33 cellular contexts compared by ENCODE assay signal in the genomic region with DNA sequence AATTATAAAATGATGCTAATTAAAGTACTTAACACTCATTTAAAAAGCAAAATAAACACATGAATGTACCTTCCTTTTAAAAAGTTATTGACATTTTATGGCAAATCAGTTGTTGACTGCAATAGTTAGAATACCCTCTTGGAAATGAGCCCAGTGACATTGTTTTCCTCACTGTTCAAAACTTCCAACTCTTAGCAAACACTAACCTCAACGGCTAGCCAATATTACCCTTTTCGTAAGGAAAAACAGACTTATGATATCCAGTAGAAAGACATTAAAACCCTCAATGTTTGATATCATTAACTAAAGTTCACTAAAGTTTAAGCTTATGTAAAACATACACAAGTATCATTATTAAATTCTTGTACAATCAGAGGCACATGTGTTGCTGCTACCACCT.
"Had no signal": no experiment of that assay in that cellular context is flagged by ENCODE, and none has a peak within 500 bp of the region (broad histone marks: within the 10 kb centered on the region; RNA-seq: fewer than 3 reads in every experiment).

No MANE protein-coding gene starts in this region.

- H3K27me3 Mint-ChIP-seq: activated CD4-positive, alpha-beta T cell treated with anti-CD3 and anti-CD28 coated beads, Interleukin-2, amount 10 ng/mL, durations not matched to agents 24 days and 14 days; brain; dendritic cell treated with granulocyte-macrophage colony-stimulating factor and Interleukin-4, amounts not matched to agents 40 ng/mL and 50 ng/mL, for 4 days; stimulated activated memory B cell treated with anti-CD40 and anti-IgM and Interleukin-4, amounts not matched to agents 10 μg/mL and 1 μg/mL and 100 μg/mL, for 72 hours had no signal

- H3K9me3 ChIP-seq: ascending aorta, esophagus squamous epithelium, pancreas, prostate gland, stomach, suprapubic skin, tibial artery had no signal

- DNase-seq: activated CD4-positive, alpha-beta memory T cell treated with anti-CD3 and anti-CD28 coated beads for 36 hours; activated CD4-positive, alpha-beta T cell treated with anti-CD3 and anti-CD28 coated beads, Interleukin-2, amount 10 ng/mL, durations not matched to agents 24 days and 14 days; activated CD4-positive, CD25-positive, alpha-beta regulatory T cell treated with anti-CD3 and anti-CD28 coated beads, Interleukin-2, amount 50 U/mL, for 72 hours; activated CD8-positive, alpha-beta memory T cell treated with anti-CD3 and anti-CD28 coated beads, Interleukin-2, amount 50 U/mL, for 4 hours; activated effector memory CD4-positive, alpha-beta T cell treated with anti-CD3 and anti-CD28 coated beads, Interleukin-2, amount 50 U/mL, for 16 hours; activated naive CD4-positive, alpha-beta T cell treated with anti-CD3 and anti-CD28 coated beads for 36 hours; activated naive CD8-positive, alpha-beta T cell treated with anti-CD3 and anti-CD28 coated beads for 36 hours; activated T-cell treated with anti-CD3 and anti-CD28 coated beads, Interleukin-2, amount 50 U/mL, for 1 hour; effector CD4-positive, alpha-beta T cell; esophagus squamous epithelium; glutamatergic neuron; left ventricle myocardium superior; naive B cell; retina; stimulated activated CD4-positive, alpha-beta T cell treated with anti-CD3 and anti-CD28 coated beads, Interleukin-1b, Interleukin-23, amount 100 ng/mL, for 48 hours; stimulated activated CD4-positive, alpha-beta T cell treated with anti-CD3 and anti-CD28 coated beads, Interleukin-4, amount 100 ng/mL, for 4 hours; stimulated activated CD8-positive, alpha-beta memory T cell treated with anti-CD3 and anti-CD28 coated beads, Interleukin-4, amount 100 ng/mL, for 48 hours; T-helper 9 cell; tibial artery; WERI-Rb-1 had no signal

- H3K27ac Mint-ChIP-seq: activated CD4-positive, alpha-beta memory T cell treated with anti-CD3 and anti-CD28 coated beads for 36 hours; activated CD4-positive, alpha-beta T cell treated with anti-CD3 and anti-CD28 coated beads, Interleukin-2, amount 10 ng/mL, durations not matched to agents 24 days and 14 days; activated naive CD4-positive, alpha-beta T cell treated with anti-CD3 and anti-CD28 coated beads for 36 hours; activated naive CD8-positive, alpha-beta T cell treated with anti-CD3 and anti-CD28 coated beads for 36 hours; activated T-helper 1 cell treated with anti-CD3 and anti-CD28 coated beads, Interleukin-12 subunit alpha, Interleukin-12 subunit beta, Interleukin-2, Interleukin-4 antibody, amounts not matched to agents 30 ng/mL and 10 ng/mL and 1 ng/mL, durations not matched to agents 14 hours and 24 hours and 36 hours; brain; dendritic cell treated with granulocyte-macrophage colony-stimulating factor and Interleukin-4, amounts not matched to agents 40 ng/mL and 50 ng/mL, for 4 days; naive B cell; nephron progenitor cell; stimulated activated memory B cell treated with anti-CD40 and anti-IgM and Interleukin-4, amounts not matched to agents 10 μg/mL and 1 μg/mL and 100 μg/mL, for 72 hours; T-helper 1 cell treated with Interleukin-12 subunit alpha and Interleukin-12 subunit beta and Interleukin-4 antibody, amounts not matched to agents 30 μg/mL and 1 μg/mL, for 36 hours had no signal

- H3K27me3 ChIP-seq: ascending aorta, esophagus squamous epithelium, pancreas, stomach, suprapubic skin, tibial artery had no signal

- H3K4me1 ChIP-seq: prostate gland had no signal

- H3K27ac ChIP-seq: ascending aorta, epithelial cell of prostate, esophagus squamous epithelium, pancreas, prostate gland, suprapubic skin, WERI-Rb-1 had no signal

- H3K4me2 ChIP-seq: smooth muscle cell had no signal

- H3K9me3 Mint-ChIP-seq: activated CD4-positive, alpha-beta memory T cell treated with anti-CD3 and anti-CD28 coated beads for 36 hours; activated naive CD4-positive, alpha-beta T cell treated with anti-CD3 and anti-CD28 coated beads for 36 hours; activated naive CD8-positive, alpha-beta T cell treated with anti-CD3 and anti-CD28 coated beads for 36 hours; activated T-helper 1 cell treated with anti-CD3 and anti-CD28 coated beads, Interleukin-12 subunit alpha, Interleukin-12 subunit beta, Interleukin-2, Interleukin-4 antibody, amounts not matched to agents 30 ng/mL and 10 ng/mL and 1 ng/mL, durations not matched to agents 14 hours and 24 hours and 36 hours; brain; dendritic cell treated with granulocyte-macrophage colony-stimulating factor and Interleukin-4, amounts not matched to agents 40 ng/mL and 50 ng/mL, for 4 days; naive B cell; nephron progenitor cell; stimulated activated memory B cell treated with anti-CD40 and anti-IgM and Interleukin-4, amounts not matched to agents 10 μg/mL and 1 μg/mL and 100 μg/mL, for 72 hours; T-helper 1 cell treated with Interleukin-12 subunit alpha and Interleukin-12 subunit beta and Interleukin-4 antibody, amounts not matched to agents 30 μg/mL and 1 μg/mL, for 36 hours had no signal

- H3K4me3 ChIP-seq: ascending aorta, esophagus squamous epithelium, pancreas, prostate gland, smooth muscle cell, stomach, suprapubic skin, tibial artery had no signal

- H3K36me3 Mint-ChIP-seq: activated CD4-positive, alpha-beta memory T cell treated with anti-CD3 and anti-CD28 coated beads for 36 hours; activated naive CD8-positive, alpha-beta T cell treated with anti-CD3 and anti-CD28 coated beads for 36 hours; brain; naive B cell; stimulated activated memory B cell treated with anti-CD40 and anti-IgM and Interleukin-4, amounts not matched to agents 10 μg/mL and 1 μg/mL and 100 μg/mL, for 72 hours had no signal

- H3K36me3 ChIP-seq: ascending aorta, esophagus squamous epithelium, pancreas, prostate gland, stomach, suprapubic skin, tibial artery, WERI-Rb-1 had no signal

- H3K4me3 Mint-ChIP-seq: activated CD4-positive, alpha-beta memory T cell treated with anti-CD3 and anti-CD28 coated beads for 36 hours; activated CD4-positive, alpha-beta T cell treated with anti-CD3 and anti-CD28 coated beads, Interleukin-2, amount 10 ng/mL, durations not matched to agents 24 days and 14 days; activated naive CD4-positive, alpha-beta T cell treated with anti-CD3 and anti-CD28 coated beads for 36 hours; activated naive CD8-positive, alpha-beta T cell treated with anti-CD3 and anti-CD28 coated beads for 36 hours; activated T-helper 1 cell treated with anti-CD3 and anti-CD28 coated beads, Interleukin-12 subunit alpha, Interleukin-12 subunit beta, Interleukin-2, Interleukin-4 antibody, amounts not matched to agents 30 ng/mL and 10 ng/mL and 1 ng/mL, durations not matched to agents 14 hours and 24 hours and 36 hours; brain; dendritic cell treated with granulocyte-macrophage colony-stimulating factor and Interleukin-4, amounts not matched to agents 40 ng/mL and 50 ng/mL, for 4 days; naive B cell; nephron progenitor cell; stimulated activated memory B cell treated with anti-CD40 and anti-IgM and Interleukin-4, amounts not matched to agents 10 μg/mL and 1 μg/mL and 100 μg/mL, for 72 hours; T-helper 1 cell treated with Interleukin-12 subunit alpha and Interleukin-12 subunit beta and Interleukin-4 antibody, amounts not matched to agents 30 μg/mL and 1 μg/mL, for 36 hours had no signal

- H3K4me1 Mint-ChIP-seq: naive B cell had no signal

- ATAC-seq: left ventricle myocardium superior; stimulated activated memory B cell treated with anti-CD40 and anti-IgM and Interleukin-4, amounts not matched to agents 10 μg/mL and 1 μg/mL and 100 μg/mL, for 72 hours had no signal
